21 cellular contexts compared by ENCODE assay signal in genomic region chr15:65196637-65197336, GRCh38. TPM values are rescaled to one million over a fixed set of nuclear protein-coding genes. Genes with fewer than 3 reads are reported as not detected.
DNase-seq lines count a peak whose midpoint lies in the region; ATAC-seq, FAIRE-seq and TF ChIP-seq lines count a peak whose summit lies in the region.
"Had no signal": no experiment of that assay in that cellular context is flagged by ENCODE, and none has a peak within 500 bp of the region (broad histone marks: within the 10 kb centered on the region; RNA-seq: fewer than 3 reads in every experiment).

No MANE protein-coding gene starts in this region.

- TF ChIP-seq RAD21 in H1 (IDR thresholded peaks at IDR 0.05 in 1 of 2, conservative IDR thresholded peaks at IDR 0.05 in 1 of 2; ENCODE audit: low read depth in 2 of 2, low read length in 2 of 2), result peak in 1 of 2 experiments; percentile 41; a peak in 1 of 4 replicates

- TF ChIP-seq POLR2A in H1 (IDR thresholded peaks at IDR 0.05; ENCODE audit: control extremely low read depth in 1 of 2, low read depth in 2 of 2, low read length in 2 of 2), result no peak

- H3K4me2 ChIP-seq in H1 (ENCODE audit: insufficient read depth in 1 of 2, low read depth in 2 of 2, low read length in 2 of 2), result no peak overlapping the region
- no peak overlapping the region for H3K4me2 ChIP-seq in osteoblast (ENCODE audit: insufficient read depth, low read length)
- H3K4me2 ChIP-seq: A549; BLaER1 treated with 17β-estradiol and CSF1 and Interleukin-3, amounts not matched to agents 10 nM and 100 nM; KMS-11 had no signal

- H4K91ac ChIP-seq in H1 (replicated peaks; ENCODE audit: insufficient read length, low read length), result peak overlapping the region; percentile 30

- H2BK15ac ChIP-seq in H1 (ENCODE audit: low read length), result no peak overlapping the region

- ATAC-seq in stimulated activated naive CD8-positive, alpha-beta T cell treated with anti-CD3 and anti-CD28 coated beads, Interleukin-15, Interleukin-2, amounts not matched to agents 100 U/mL and 50 U/mL, for 24 hours, result peak; percentile 8
- no peak for ATAC-seq in stimulated activated naive CD8-positive, alpha-beta T cell treated with anti-CD3 and anti-CD28 coated beads, Interleukin-15, amount 100 ng/mL, for 72 hours
- ATAC-seq: Right ventricle myocardium inferior had no signal

- H3K4me3 ChIP-seq in H1 (ENCODE audit: extremely low read depth in 1 of 4, insufficient read depth in 2 of 4, low read depth in 3 of 4, low read length in 4 of 4) (no peak overlapping the region), osteoblast (ENCODE audit: insufficient read depth, low read length) (no peak overlapping the region), small intestine (ENCODE audit: low read depth in 1 of 2, low read length in 2 of 2) (no peak overlapping the region)
- H3K4me3 ChIP-seq: A549; BLaER1 treated with 17β-estradiol and CSF1 and Interleukin-3, amounts not matched to agents 10 nM and 100 nM; Peyer's patch had no signal

- H3K23ac ChIP-seq in H1 (ENCODE audit: insufficient read length), result no peak overlapping the region

- H4K20me1 ChIP-seq in H1 (replicated peaks in 1 of 2; ENCODE audit: control insufficient read depth in 1 of 2, insufficient read depth in 2 of 2, low read length in 2 of 2) (no peaks in the 10 kb centered on the region), osteoblast (ENCODE audit: insufficient read depth, low read length) (no peaks in the 10 kb centered on the region)
- H4K20me1 ChIP-seq: BLaER1 treated with 17β-estradiol and CSF1 and Interleukin-3, amounts not matched to agents 10 nM and 100 nM had no signal

- H3K9me3 ChIP-seq in H1 (ENCODE audit: insufficient read depth in 2 of 2, low read depth in 1 of 2, low read length in 1 of 2) (peaks cover 3 to 5% of the 10 kb centered on the region in 2 experiments; a peak in 1 of 4 replicates), osteoblast (ENCODE audit: low read depth, low read length) (no peaks in the 10 kb centered on the region), small intestine (ENCODE audit: control insufficient read depth, low read depth) (no peaks in the 10 kb centered on the region)
- H3K9me3 ChIP-seq: A549, Peyer's patch had no signal

- H3K27me3 Mint-ChIP-seq in stimulated activated naive CD8-positive, alpha-beta T cell treated with anti-CD3 and anti-CD28 coated beads, Interleukin-15, amount 100 ng/mL, for 72 hours, result no peaks in the 10 kb centered on the region

- DNase-seq in stimulated activated naive CD8-positive, alpha-beta T cell treated with anti-CD3 and anti-CD28 coated beads, Interleukin-15, Interleukin-2, amounts not matched to agents 100 U/mL and 50 U/mL, for 24 hours, result no peak
- no peak for DNase-seq in stimulated activated naive CD8-positive, alpha-beta T cell treated with anti-CD3 and anti-CD28 coated beads, Interleukin-15, amount 100 ng/mL, for 72 hours
- DNase-seq in H1 (ENCODE audit: low read depth in 1 of 2, low spot score in 2 of 2) (peak in 1 of 2 experiments; percentile 56), osteoblast (ENCODE audit: insufficient read length, low spot score, missing footprints) (peak; percentile 53), small intestine (no peak), AML-193 (lab: John Stamatoyannopoulos, UW) (no peak), D341Med (ENCODE audit: low spot score) (no peak)
- DNase-seq: DMS79 treated with DMSO at 0.1 percent for 48 hours; HFFc6; NCI-H1105; NCI-H1694; NCI-H2081 treated with DMSO at 0.1 percent for 48 hours; NCI-H510A; NCI-H748 treated with DMSO at 0.1 percent for 48 hours; NK-92 treated with Interleukin-12 subunit alpha and Interleukin-12 subunit beta, amount 100 ng/mL, for 24 hours had no signal

- WGBS in H1 (ENCODE audit: extremely low coverage in 1 of 2, insufficient coverage in 1 of 2, insufficient read length in 1 of 2, insufficient replicate concordance in 2 of 2, low coverage in 1 of 2, low lambda C conversion rate in 2 of 2, missing lambda C conversion rate in 1 of 2), 2 experiments, result 95% methylated on average over 19 of the region's 19 CpGs; no CpG with 5 or more reads in 1 of the 2 experiments
- 95 to 96% (median 96%) methylated on average over 19 of the region's 19 CpGs for WGBS in small intestine, 3 donors

- no peak overlapping the region for H4K5ac ChIP-seq in H1 (ENCODE audit: insufficient read length, low read depth, low read length)

- TF ChIP-seq EP300 in H1 (IDR thresholded peaks at IDR 0.05; ENCODE audit: borderline replicate concordance in 1 of 2, low read depth in 2 of 2, low read length in 2 of 2), result no peak

- no peak overlapping the region for H2BK5ac ChIP-seq in H1 (ENCODE audit: low read depth, low read length)

- no peaks in the 10 kb centered on the region for H3K23me2 ChIP-seq in H1 (ENCODE audit: low read depth, low read length)

- POLR2A ChIA-PET in H1 (lab: Charles Lee; ENCODE audit: partially characterized antibody), result interaction anchor here (1.0 to 1.3 kb wide), 2 partner anchors 101 to 108 kb away, joined by 3 read pairs; partner anchors contain the start of gene RNU5B-1

- no peak overlapping the region; the same call in 1 of the 2 replicates for H4K8ac ChIP-seq in H1 (ENCODE audit: extremely low read depth, insufficient read depth, low read length)

- CTCF ChIA-PET in H1 (lab: Charles Lee; ENCODE audit: partially characterized antibody), result interaction anchor here (1.0 to 11.8 kb wide), 9 partner anchors 13 to 103 kb away, joined by 3 to 123 read pairs (median 4); partner anchors contain the start of gene CILP

- H3K9ac ChIP-seq in H1 (replicated peaks in 1 of 4; ENCODE audit: extremely low read depth in 1 of 4, low read depth in 3 of 4, low read length in 3 of 4), result no peak overlapping the region
- H3K9ac ChIP-seq: BLaER1 treated with 17β-estradiol and CSF1 and Interleukin-3, amounts not matched to agents 10 nM and 100 nM; KMS-11 had no signal

- H3K27me3 ChIP-seq in H1 (replicated peaks in 1 of 4; ENCODE audit: control insufficient read depth in 3 of 4, extremely low read depth in 1 of 4, insufficient read depth in 3 of 4, low read length in 3 of 4) (no peaks in the 10 kb centered on the region), osteoblast (ENCODE audit: insufficient read depth, low read length) (no peaks in the 10 kb centered on the region), small intestine (ENCODE audit: control insufficient read depth in 2 of 2, insufficient read depth in 2 of 2, low read length in 2 of 2) (no peaks in the 10 kb centered on the region)
- H3K27me3 ChIP-seq: BLaER1 treated with 17β-estradiol and CSF1 and Interleukin-3, amounts not matched to agents 10 nM and 100 nM; Peyer's patch had no signal

- no peak overlapping the region for H3K14ac ChIP-seq in H1 (ENCODE audit: insufficient read length)

- FAIRE-seq in H1 (lab: Jason Lieb, UNC) (no peak), small intestine (lab: Jason Lieb, UNC) (no peak)
- FAIRE-seq: A549 had no signal

- H3K27ac Mint-ChIP-seq in stimulated activated naive CD8-positive, alpha-beta T cell treated with anti-CD3 and anti-CD28 coated beads, Interleukin-15, amount 100 ng/mL, for 72 hours, result no peak overlapping the region
- H3K27ac Mint-ChIP-seq: HFFc6 had no signal

- no peaks in the 10 kb centered on the region for H3K4me1 Mint-ChIP-seq in stimulated activated naive CD8-positive, alpha-beta T cell treated with anti-CD3 and anti-CD28 coated beads, Interleukin-15, amount 100 ng/mL, for 72 hours

- no peaks in the 10 kb centered on the region for H3K79me1 ChIP-seq in H1 (ENCODE audit: low read depth, low read length)

- no peak overlapping the region for H2BK12ac ChIP-seq in H1 (ENCODE audit: low read depth, low read length)

- H2BK20ac ChIP-seq in H1 (ENCODE audit: low read length), result no peak overlapping the region

- no peak overlapping the region for H3K56ac ChIP-seq in H1 (replicated peaks; ENCODE audit: insufficient read length, low read depth, low read length)

- H3K36me3 ChIP-seq in H1 (ENCODE audit: control insufficient read depth in 2 of 4, insufficient read depth in 4 of 4, low read length in 3 of 4), result no peaks in the 10 kb centered on the region
- H3K36me3 ChIP-seq in osteoblast (ENCODE audit: insufficient read depth, low read length), result no peaks in the 10 kb centered on the region
- H3K36me3 ChIP-seq in small intestine (ENCODE audit: control insufficient read depth in 2 of 2, insufficient read depth in 2 of 2, low read length in 2 of 2), result no peaks in the 10 kb centered on the region
- H3K36me3 ChIP-seq: BLaER1 treated with 17β-estradiol and CSF1 and Interleukin-3, amounts not matched to agents 10 nM and 100 nM; Peyer's patch had no signal

- H3K9me3 Mint-ChIP-seq in stimulated activated naive CD8-positive, alpha-beta T cell treated with anti-CD3 and anti-CD28 coated beads, Interleukin-15, amount 100 ng/mL, for 72 hours, result no peaks in the 10 kb centered on the region
- H3K9me3 Mint-ChIP-seq: HFFc6 had no signal

- TF ChIP-seq CTCF in H1 (IDR thresholded peaks at IDR 0.05; ENCODE audit: control extremely low read depth in 1 of 3, insufficient read depth in 1 of 3, low read depth in 1 of 3, low read length in 3 of 3), result peak; percentile 27 to 47 (median 30)
- no peak for TF ChIP-seq CTCF in osteoblast (IDR thresholded peaks at IDR 0.05; ENCODE audit: extremely low read depth, low read depth, low read length)

- H2AFZ ChIP-seq in H1 (ENCODE audit: low read length) (no peak overlapping the region), osteoblast (ENCODE audit: low read length) (no peak overlapping the region)

- H3K27ac ChIP-seq in H1 (ENCODE audit: low read depth, low read length), result no peak overlapping the region
- no peak overlapping the region for H3K27ac ChIP-seq in osteoblast (ENCODE audit: low read depth, low read length)
- H3K27ac ChIP-seq in small intestine (ENCODE audit: low read depth in 1 of 2, low read length in 1 of 2), result no peak overlapping the region
- H3K27ac ChIP-seq: A549; BLaER1 treated with 17β-estradiol and CSF1 and Interleukin-3, amounts not matched to agents 10 nM and 100 nM; KMS-11 had no signal

- H3K4me1 ChIP-seq in H1 (replicated peaks in 1 of 4; ENCODE audit: control insufficient read depth in 3 of 4, insufficient read depth in 4 of 4, low read length in 3 of 4) (0 out of 7 replicates have a peak, but pooled peaks cover 0 to 2% (median 0%) of the 10 kb centered on the region in 4 experiments), osteoblast (ENCODE audit: insufficient read depth, low read length) (no peaks in the 10 kb centered on the region), small intestine (ENCODE audit: control insufficient read depth in 2 of 2, insufficient read depth in 1 of 2, low read depth in 1 of 2, low read length in 1 of 2) (no peaks in the 10 kb centered on the region)
- H3K4me1 ChIP-seq: A549; BLaER1 treated with 17β-estradiol and CSF1 and Interleukin-3, amounts not matched to agents 10 nM and 100 nM; Peyer's patch had no signal

- H3K79me2 ChIP-seq in H1 (ENCODE audit: control insufficient read depth in 1 of 2, insufficient read depth in 2 of 2, low read length in 2 of 2) (no peaks in the 10 kb centered on the region), osteoblast (ENCODE audit: insufficient read depth, low read length) (no peaks in the 10 kb centered on the region)

- H2BK120ac ChIP-seq in H1 (replicated peaks; ENCODE audit: low read depth, low read length), result no peak overlapping the region

- no peak overlapping the region for H3K18ac ChIP-seq in H1 (ENCODE audit: extremely low read depth, low read length)

- no peak overlapping the region for H2AK5ac ChIP-seq in H1 (ENCODE audit: low read depth, low read length)

- no peak overlapping the region for H3K4ac ChIP-seq in H1 (replicated peaks; ENCODE audit: insufficient read length, low read depth, low read length)

- no peak overlapping the region for H3K4me3 Mint-ChIP-seq in stimulated activated naive CD8-positive, alpha-beta T cell treated with anti-CD3 and anti-CD28 coated beads, Interleukin-15, amount 100 ng/mL, for 72 hours
- H3K4me3 Mint-ChIP-seq: HFFc6 had no signal

RNA-seq across cellular contexts. Expression of gene CLPX, which starts 11.6 kb away (rescaled TPM):
- total RNA-seq in H1 (2021; fragmentation: NEBNext Ultra II Directional; extraction: Animal tissue kit (Norgen Biotek cat#: 25700)), result 53.6 and 56.4 TPM in 2 replicates
- polyA plus RNA-seq in H1 (2011; rRNA removed), result 9.7 and 10.5 TPM in 2 replicates
- 30.8 TPM for polyA plus RNA-seq in H1 (2011; cell fraction: cytosol; rRNA removed)
- polyA plus RNA-seq in H1 (2011; cell fraction: nucleus; rRNA removed), result 7.8 TPM
- 36.5 to 56.0 TPM (median 38.5 TPM) in 4 replicates for polyA plus RNA-seq in H1 (2012, experiment 1 of 2)
- 2.3 TPM for polyA plus RNA-seq in H1 (2012, experiment 2 of 2)
- 20.1 TPM for polyA plus RNA-seq in H1 (2013, experiment 1 of 2)
- polyA plus RNA-seq in H1 (2013, experiment 2 of 2), result 18.7 TPM
- 18.1 and 20.7 TPM in 2 replicates for polyA minus RNA-seq in H1 (2011; rRNA and poly(A)+ RNA removed)
- polyA minus RNA-seq in H1 (2011; cell fraction: cytosol; rRNA and poly(A)+ RNA removed), result 19.3 TPM
- polyA minus RNA-seq in H1 (2011; cell fraction: nucleus; rRNA and poly(A)+ RNA removed), result 16.2 TPM
- total RNA-seq in osteoblast, result 39.5 and 46.7 TPM in 2 replicates
- 10 to 100 TPM; 13.2 to 18.6 (median 18.2) TPM for polyA plus RNA-seq in small intestine

RNA-seq across cellular contexts. Expression of gene CILP, which starts 14.5 kb away (rescaled TPM):
- total RNA-seq in H1 (2021; fragmentation: NEBNext Ultra II Directional; extraction: Animal tissue kit (Norgen Biotek cat#: 25700)), result not detected in 2 replicates
- polyA plus RNA-seq in H1 (2011; rRNA removed) (0.02 TPM in 1 of 2 replicates, not detected in the other), small intestine (1 to 10 TPM in 1 of 3 donors, under 1 TPM in 2; 0.67 to 8.7 (median 0.81) TPM)
- not detected for polyA plus RNA-seq in H1 (2011; cell fraction: cytosol; rRNA removed)
- polyA plus RNA-seq in H1 (2011; cell fraction: nucleus; rRNA removed), result 0.03 TPM
- not detected in 4 replicates for polyA plus RNA-seq in H1 (2012, experiment 1 of 2)
- not detected for polyA plus RNA-seq in H1 (2012, experiment 2 of 2)
- not detected for polyA plus RNA-seq in H1 (2013, experiment 1 of 2)
- polyA plus RNA-seq in H1 (2013, experiment 2 of 2), result not detected
- not detected in 2 replicates for polyA minus RNA-seq in H1 (2011; rRNA and poly(A)+ RNA removed)
- not detected for polyA minus RNA-seq in H1 (2011; cell fraction: cytosol; rRNA and poly(A)+ RNA removed)
- not detected for polyA minus RNA-seq in H1 (2011; cell fraction: nucleus; rRNA and poly(A)+ RNA removed)
- under 0.01 TPM in 2 replicates for total RNA-seq in osteoblast
- total RNA-seq: SK-MEL-5 had no signal
